ENCODE assay signal across 8 cellular contexts in genomic region chr22:38569972-38570840, GRCh38. TPM values are rescaled to one million over a fixed set of nuclear protein-coding genes. Genes with fewer than 3 reads are reported as not detected.
DNase-seq lines count a peak whose midpoint lies in the region; ATAC-seq and TF ChIP-seq lines count a peak whose summit lies in the region.

TSS of gene DMC1 (minus strand) at chr22:38570183. CDS start at chr22:38568256, 1,927 bp downstream.

- no peaks in the 10 kb centered on the region for H3K79me2 ChIP-seq in PC-3 (ENCODE audit: low read length)

- no peak for TF ChIP-seq CTCF in 22Rv1 (IDR thresholded peaks at IDR 0.05)
- no peak for TF ChIP-seq CTCF in PC-3 (conservative IDR thresholded peaks at IDR 0.05; ENCODE audit: low read depth, low read length)

- no peaks in the 10 kb centered on the region for H3F3A ChIP-seq in PC-3 (ENCODE audit: low read length, unreplicated experiment)

- H4K20me1 ChIP-seq in PC-3 (ENCODE audit: low read length) = no peaks in the 10 kb centered on the region

- H3K27ac ChIP-seq in 22Rv1 (peak within 1 kb of the TSS; percentile 73), HUES48 (ENCODE audit: low read depth, low read length) (peak within 1 kb of the TSS; percentile 89), PC-3 (ENCODE audit: low read length) (no peak within 1 kb of the TSS)

- no TSS peak for BruUV-seq in PC-3 (replicated peaks; lab: Mats Ljungman, UMichigan)

- peak within 1 kb of the TSS; percentile 93 for H2AFZ ChIP-seq in PC-3 (ENCODE audit: low read length)

- peak; percentile 65 for ATAC-seq in PC-3

- DNase-seq in PC-3 (peak; percentile 77), erythroblast (lab: John Stamatoyannopoulos, UW) (peak; percentile 96), mucosa of gallbladder (ENCODE audit: low spot score) (peak; percentile 93)
- DNase-seq in activated T-cell treated with anti-CD3 and anti-CD28 coated beads, Interleukin-2, amount 50 U/mL, for 1 hour = peak; percentile 94
- peak; percentile 96 to 97 for DNase-seq in stimulated activated CD8-positive, alpha-beta memory T cell treated with anti-CD3 and anti-CD28 coated beads, Interleukin-4, amount 100 ng/mL, for 1 hour (ENCODE audit: low read depth in 2 of 2, low spot score in 1 of 2)

- H3K9ac ChIP-seq in HUES48 (ENCODE audit: low read depth, low read length) = peak within 1 kb of the TSS; percentile 93
- H3K9ac ChIP-seq in PC-3 (ENCODE audit: low read length) = peak within 1 kb of the TSS; percentile 50

- no peaks in the 10 kb centered on the region for H3K9me2 ChIP-seq in PC-3 (replicated peaks; ENCODE audit: low read length)

- peak within 1 kb of the TSS; percentile 90 for H3K4me3 ChIP-seq in HUES48 (ENCODE audit: low read depth, low read length)
- peak within 1 kb of the TSS; percentile 80 for H3K4me3 ChIP-seq in PC-3 (ENCODE audit: low read length)

- POLR2A ChIA-PET in PC-3 (lab: Charles Lee; ENCODE audit: unreplicated experiment) = interaction anchor here (0.7 kb wide), 1 partner anchor 47 kb away, joined by 3 read pairs; no protein-coding TSS in a partner anchor

- H3K4me1 ChIP-seq in HUES48 (ENCODE audit: control insufficient read depth, insufficient read depth, low read length) (peaks cover 21% of the 10 kb centered on the region), PC-3 (ENCODE audit: insufficient read depth, low read length) (peaks cover 9% of the 10 kb centered on the region)

- H3K9me3 ChIP-seq in HUES48 (ENCODE audit: control insufficient read depth, insufficient read depth, low read length) (no peaks in the 10 kb centered on the region), PC-3 (ENCODE audit: low read length) (no peaks in the 10 kb centered on the region)

- peak; percentile 46 for TF ChIP-seq POLR2A in GM18526 (IDR thresholded peaks at IDR 0.05; ENCODE audit: extremely low read depth, insufficient read length)
- peak; percentile 45 for TF ChIP-seq POLR2A in erythroblast (IDR thresholded peaks at IDR 0.05; ENCODE audit: low read length)

- CTCF ChIA-PET in PC-3 (lab: Charles Lee) = no interaction called here

- no peaks in the 10 kb centered on the region for H3K36me3 ChIP-seq in HUES48 (ENCODE audit: control insufficient read depth, insufficient read depth, low read length)
- no peaks in the 10 kb centered on the region for H3K36me3 ChIP-seq in PC-3 (ENCODE audit: low read depth, low read length)

- H3K27me3 ChIP-seq in HUES48 (ENCODE audit: control insufficient read depth, insufficient read depth, low read length) (no peaks in the 10 kb centered on the region), PC-3 (ENCODE audit: low read length) (no peaks in the 10 kb centered on the region)

- H3K4me2 ChIP-seq in PC-3 (ENCODE audit: low read length) = peak within 1 kb of the TSS; percentile 93

- intact Hi-C loops in PC-3 (cut with micrococcal nuclease) = loop anchor here (5.0 to 10.0 kb wide), 3 partner anchors 68 to 518 kb away; no protein-coding TSS in a partner anchor

RNA-seq across cellular contexts. Expression of gene DMC1, which starts in this region (rescaled TPM):
- total RNA-seq in PC-3 (2014; rRNA removed) = not detected in 2 replicates
- 0.40 TPM for total RNA-seq in mucosa of gallbladder

Comparison
In these comparisons a context has a peak if more than half of its experiments do, and no peak if none do; other contexts are left out.
1. Peak in DNase-seq, ATAC-seq, H3K4me3 ChIP-seq, H3K9ac ChIP-seq and H3K4me2 ChIP-seq in PC-3; RNA of the gene not detected or under 1 TPM.
2. Peak in DNase-seq in mucosa of gallbladder; RNA of the gene not detected or under 1 TPM.